Comparison of ENCODE assay signal across 1 cellular context in genomic region chr9:93125331-93125894, GRCh38.
TF ChIP-seq lines count a peak whose summit lies in the region.

No MANE protein-coding gene starts in this region.

TF ChIP-seq in SK-N-SH, 30 proteins besides CTCF, POLR2A, EP300 and RAD21 (continued from another document):
- TF ChIP-seq MAX (IDR thresholded peaks at IDR 0.05; ENCODE audit: low read depth), result no peak
- TF ChIP-seq IRF3 (IDR thresholded peaks at IDR 0.05; ENCODE audit: low read depth, low read length), result no peak
- no peak for TF ChIP-seq NFIC (IDR thresholded peaks at IDR 0.05; ENCODE audit: borderline replicate concordance)
- no peak for TF ChIP-seq GATA2 (CRISPR knock-in tag; IDR thresholded peaks at IDR 0.05)
- TF ChIP-seq TAF1 (IDR thresholded peaks at IDR 0.05; ENCODE audit: borderline replicate concordance, low read depth, low read length), result no peak
- TF ChIP-seq POLR2AphosphoS5 (IDR thresholded peaks at IDR 0.05; ENCODE audit: low read depth, low read length), result no peak
- no peak for TF ChIP-seq FOXJ3 (CRISPR knock-in tag; IDR thresholded peaks at IDR 0.05)
- TF ChIP-seq TEAD4 (IDR thresholded peaks at IDR 0.05; ENCODE audit: borderline replicate concordance, insufficient read depth), result no peak
- TF ChIP-seq MXI1 (IDR thresholded peaks at IDR 0.05; ENCODE audit: low read depth, low read length), result no peak
- no peak for TF ChIP-seq JUND (IDR thresholded peaks at IDR 0.05)
- TF ChIP-seq RCOR1 (IDR thresholded peaks at IDR 0.05; ENCODE audit: low read length), result no peak
- TF ChIP-seq PBX3 (IDR thresholded peaks at IDR 0.05), result no peak
- TF ChIP-seq NRF1 (IDR thresholded peaks at IDR 0.05; ENCODE audit: low read depth, low read length), result no peak
